ENCODE assay signal across 24 cellular contexts in the genomic region with DNA sequence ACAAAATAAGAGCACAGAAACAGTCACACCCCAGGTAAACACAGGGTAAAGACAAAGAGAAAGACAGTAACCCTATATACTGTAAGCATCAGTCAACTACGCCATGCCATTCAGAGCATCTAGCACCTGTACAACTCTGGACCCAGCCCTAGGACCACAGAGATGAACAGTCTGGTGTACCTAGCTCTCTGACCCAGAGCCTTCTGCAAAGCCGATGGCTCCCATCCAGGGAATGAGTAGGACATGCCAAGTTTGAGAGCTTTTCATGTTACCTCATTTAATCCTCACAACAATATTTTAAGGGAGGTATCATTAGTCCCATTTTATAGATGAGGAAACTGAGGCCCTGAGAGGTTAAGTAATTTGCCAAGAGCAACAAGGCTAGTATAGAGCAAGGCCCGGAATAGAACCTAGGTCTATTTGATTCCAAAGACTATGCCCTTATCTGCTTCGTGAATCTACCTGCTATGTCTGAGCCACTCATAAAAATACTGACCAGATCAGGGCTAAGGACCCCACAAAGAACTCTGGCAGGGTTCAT.
"Had no signal": no experiment of that assay in that cellular context is flagged by ENCODE, and none has a peak within 500 bp of the region (broad histone marks: within the 10 kb centered on the region; RNA-seq: fewer than 3 reads in every experiment).

No MANE protein-coding gene starts in this region.

- H3K4me3 Mint-ChIP-seq: activated CD4-positive, alpha-beta T cell treated with anti-CD3 and anti-CD28 coated beads, Interleukin-2, amount 10 ng/mL, durations not matched to agents 7 days and 5 days; activated CD8-positive, alpha-beta memory T cell treated with anti-CD3 and anti-CD28 coated beads, Interleukin-2, amount 10 ng/mL, durations not matched to agents 7 days and 5 days; activated CD8-positive, alpha-beta T cell treated with anti-CD3 and anti-CD28 coated beads for 36 hours; activated naive CD4-positive, alpha-beta T cell treated with anti-CD3 and anti-CD28 coated beads for 36 hours; activated naive CD8-positive, alpha-beta T cell treated with anti-CD3 and anti-CD28 coated beads for 36 hours; activated T-cell treated with anti-CD3 and anti-CD28 coated beads, Interleukin-2, amount 50 U/mL, for 72 hours; immature natural killer cell; naive thymus-derived CD8-positive, alpha-beta T cell had no signal

- H3K27me3 ChIP-seq: ascending aorta, upper lobe of right lung had no signal

- H3K9me3 Mint-ChIP-seq: activated CD4-positive, alpha-beta T cell treated with anti-CD3 and anti-CD28 coated beads, Interleukin-2, amount 10 ng/mL, durations not matched to agents 7 days and 5 days; activated CD8-positive, alpha-beta T cell treated with anti-CD3 and anti-CD28 coated beads for 36 hours; activated naive CD4-positive, alpha-beta T cell treated with anti-CD3 and anti-CD28 coated beads for 36 hours; activated naive CD8-positive, alpha-beta T cell treated with anti-CD3 and anti-CD28 coated beads for 36 hours; activated T-cell treated with anti-CD3 and anti-CD28 coated beads, Interleukin-2, amount 50 U/mL, for 72 hours; immature natural killer cell; naive thymus-derived CD8-positive, alpha-beta T cell had no signal

- H2AFZ ChIP-seq: neural progenitor cell had no signal

- H3K4me3 ChIP-seq: ascending aorta, neural progenitor cell, thoracic aorta, upper lobe of right lung had no signal

- H3K9ac ChIP-seq: neural progenitor cell had no signal

- H3K36me3 ChIP-seq: ascending aorta, neural progenitor cell, thoracic aorta, upper lobe of right lung had no signal

- DNase-seq: activated CD4-positive, alpha-beta T cell treated with anti-CD3 and anti-CD28 coated beads for 1 hour; activated CD4-positive, alpha-beta T cell treated with anti-CD3 and anti-CD28 coated beads, Interleukin-2, amount 10 ng/mL, durations not matched to agents 7 days and 5 days; activated CD8-positive, alpha-beta memory T cell treated with anti-CD3 and anti-CD28 coated beads, Interleukin-2, amount 10 ng/mL, durations not matched to agents 7 days and 5 days; activated CD8-positive, alpha-beta T cell treated with anti-CD3 and anti-CD28 coated beads for 36 hours; activated naive CD4-positive, alpha-beta T cell treated with anti-CD3 and anti-CD28 coated beads for 36 hours; activated naive CD8-positive, alpha-beta T cell treated with anti-CD3 and anti-CD28 coated beads for 36 hours; activated T-cell treated with anti-CD3 and anti-CD28 coated beads for 4 hours; activated T-cell treated with anti-CD3 and anti-CD28 coated beads, Interleukin-2, amount 50 U/mL, for 72 hours; foreskin fibroblast; head of caudate nucleus; hippocampal formation; immature natural killer cell; naive thymus-derived CD8-positive, alpha-beta T cell; occipital lobe; posterior cingulate gyrus; right cardiac atrium; stimulated activated CD4-positive, alpha-beta T cell treated with anti-CD3 and anti-CD28 coated beads, Interleukin-2, amount 100 ng/mL, for 48 hours; stimulated activated naive CD4-positive, alpha-beta T cell treated with Interleukin-2 at 50 U/mL for 16 hours; T-helper 2 cell; upper lobe of right lung had no signal

- ATAC-seq: activated CD8-positive, alpha-beta memory T cell treated with anti-CD3 and anti-CD28 coated beads, Interleukin-2, amount 10 ng/mL, durations not matched to agents 7 days and 5 days; activated CD8-positive, alpha-beta T cell treated with anti-CD3 and anti-CD28 coated beads for 36 hours; activated T-cell treated with anti-CD3 and anti-CD28 coated beads, Interleukin-2, amount 50 U/mL, for 72 hours; esophagus mucosa; naive thymus-derived CD8-positive, alpha-beta T cell; right cardiac atrium had no signal

- H3K9me3 ChIP-seq: ascending aorta, thoracic aorta, upper lobe of right lung had no signal

- H3K27ac ChIP-seq: ascending aorta, neural progenitor cell, thoracic aorta, upper lobe of right lung had no signal

- H3K27ac Mint-ChIP-seq: activated CD4-positive, alpha-beta T cell treated with anti-CD3 and anti-CD28 coated beads, Interleukin-2, amount 10 ng/mL, durations not matched to agents 7 days and 5 days; activated CD8-positive, alpha-beta memory T cell treated with anti-CD3 and anti-CD28 coated beads, Interleukin-2, amount 10 ng/mL, durations not matched to agents 7 days and 5 days; activated CD8-positive, alpha-beta T cell treated with anti-CD3 and anti-CD28 coated beads for 36 hours; activated naive CD4-positive, alpha-beta T cell treated with anti-CD3 and anti-CD28 coated beads for 36 hours; activated naive CD8-positive, alpha-beta T cell treated with anti-CD3 and anti-CD28 coated beads for 36 hours; activated T-cell treated with anti-CD3 and anti-CD28 coated beads, Interleukin-2, amount 50 U/mL, for 72 hours had no signal

- H3K36me3 Mint-ChIP-seq: activated naive CD8-positive, alpha-beta T cell treated with anti-CD3 and anti-CD28 coated beads for 36 hours had no signal
